In the genomic region with DNA sequence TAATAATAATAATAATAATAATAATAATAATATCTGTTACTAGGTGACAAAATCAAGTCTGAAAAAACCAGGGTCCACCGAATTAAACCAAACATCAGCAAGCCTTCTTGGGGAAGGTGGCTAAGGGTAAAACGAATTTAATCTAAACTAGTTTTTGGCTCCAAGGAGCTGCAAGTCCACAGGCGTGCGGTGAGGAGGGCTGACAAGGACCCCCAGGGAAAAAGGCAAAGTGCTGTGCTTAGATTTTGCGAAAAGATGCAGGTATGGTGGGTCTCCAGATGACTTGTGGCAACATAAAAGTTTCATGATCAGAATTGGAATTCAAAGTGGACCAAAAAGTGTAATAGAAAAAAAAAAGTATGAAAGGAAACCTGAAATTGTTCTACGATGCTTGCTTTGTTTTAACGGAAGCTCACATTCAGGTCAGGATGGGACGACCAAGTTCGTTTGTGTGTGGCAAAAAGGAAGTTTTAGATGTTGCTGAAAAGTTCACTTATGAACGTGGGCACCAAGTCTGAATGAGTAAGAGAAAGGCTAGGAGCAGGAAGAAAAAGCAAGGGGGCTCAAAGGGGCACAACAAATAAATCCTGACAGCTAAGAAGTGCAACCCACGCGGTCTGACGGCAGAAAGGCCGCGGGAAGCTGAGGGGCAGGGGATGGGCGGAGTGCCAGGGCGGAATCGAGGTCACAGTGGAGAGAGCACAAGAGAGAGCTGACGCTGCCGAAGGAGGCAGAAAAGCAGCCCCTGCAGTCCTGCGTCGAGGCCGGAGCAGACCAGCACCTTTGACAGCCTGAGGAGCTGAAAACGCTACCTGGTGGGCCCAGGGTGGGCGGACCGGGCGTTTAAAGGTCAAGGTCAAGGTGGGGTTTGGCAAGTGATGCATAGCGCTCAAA, we compare ENCODE assay signal across 1 cellular context.
A peak's percentile ranks its signal among the peaks of the same experiment; 100 is the strongest.
TF ChIP-seq lines count a peak whose summit lies in the region.

No MANE protein-coding gene starts in this region.

TF ChIP-seq in HepG2, 621 proteins besides CTCF, POLR2A, EP300 and RAD21 (continued from another document and continues in another):
- TF ChIP-seq CENPBD1 (CRISPR knock-in tag; IDR thresholded peaks at IDR 0.05; ENCODE audit: borderline replicate concordance, low read depth) (no peak), ZNF570 (CRISPR knock-in tag; IDR thresholded peaks at IDR 0.05; ENCODE audit: borderline replicate concordance) (no peak), GATAD2A (CRISPR knock-in tag; IDR thresholded peaks at IDR 0.05) (no peak), ZBTB43 (CRISPR knock-in tag; conservative IDR thresholded peaks at IDR 0.05) (no peak), KDM5A (IDR thresholded peaks at IDR 0.05; ENCODE audit: borderline replicate concordance, low read length) (no peak; the same call in 1 of the 2 replicates), ZBTB14 (CRISPR knock-in tag; IDR thresholded peaks at IDR 0.05) (no peak), TFE3 (CRISPR knock-in tag; IDR thresholded peaks at IDR 0.05) (no peak), IRF9 (CRISPR knock-in tag; IDR thresholded peaks at IDR 0.05; ENCODE audit: borderline replicate concordance) (no peak), ZNF276 (CRISPR knock-in tag; IDR thresholded peaks at IDR 0.05; ENCODE audit: low read depth) (no peak), ZNF136 (CRISPR knock-in tag; IDR thresholded peaks at IDR 0.05; ENCODE audit: low read depth) (no peak), ZNF720 (CRISPR knock-in tag; IDR thresholded peaks at IDR 0.05) (no peak), TFDP2 (CRISPR knock-in tag; IDR thresholded peaks at IDR 0.05) (peak; percentile 38; the same call in 1 of the 2 replicates), ZNF235 (CRISPR knock-in tag; IDR thresholded peaks at IDR 0.05; ENCODE audit: borderline replicate concordance) (0 out of 2 replicates have a peak, but pooled peaks have one; percentile 26), NFAT5 (CRISPR knock-in tag; IDR thresholded peaks at IDR 0.05) (no peak), FOXO1 (CRISPR knock-in tag; IDR thresholded peaks at IDR 0.05) (no peak)
- TF ChIP-seq, protein P1, sequence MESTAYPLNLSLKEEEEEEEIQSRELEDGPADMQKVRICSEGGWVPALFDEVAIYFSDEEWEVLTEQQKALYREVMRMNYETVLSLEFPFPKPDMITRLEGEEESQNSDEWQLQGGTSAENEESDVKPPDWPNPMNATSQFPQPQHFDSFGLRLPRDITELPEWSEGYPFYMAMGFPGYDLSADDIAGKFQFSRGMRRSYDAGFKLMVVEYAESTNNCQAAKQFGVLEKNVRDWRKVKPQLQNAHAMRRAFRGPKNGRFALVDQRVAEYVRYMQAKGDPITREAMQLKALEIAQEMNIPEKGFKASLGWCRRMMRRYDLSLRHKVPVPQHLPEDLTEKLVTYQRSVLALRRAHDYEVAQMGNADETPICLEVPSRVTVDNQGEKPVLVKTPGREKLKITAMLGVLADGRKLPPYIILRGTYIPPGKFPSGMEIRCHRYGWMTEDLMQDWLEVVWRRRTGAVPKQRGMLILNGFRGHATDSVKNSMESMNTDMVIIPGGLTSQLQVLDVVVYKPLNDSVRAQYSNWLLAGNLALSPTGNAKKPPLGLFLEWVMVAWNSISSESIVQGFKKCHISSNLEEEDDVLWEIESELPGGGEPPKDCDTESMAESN (CRISPR knock-in tag; conservative IDR thresholded peaks at IDR 0.05) = no peak
- TF ChIP-seq, protein P2, sequence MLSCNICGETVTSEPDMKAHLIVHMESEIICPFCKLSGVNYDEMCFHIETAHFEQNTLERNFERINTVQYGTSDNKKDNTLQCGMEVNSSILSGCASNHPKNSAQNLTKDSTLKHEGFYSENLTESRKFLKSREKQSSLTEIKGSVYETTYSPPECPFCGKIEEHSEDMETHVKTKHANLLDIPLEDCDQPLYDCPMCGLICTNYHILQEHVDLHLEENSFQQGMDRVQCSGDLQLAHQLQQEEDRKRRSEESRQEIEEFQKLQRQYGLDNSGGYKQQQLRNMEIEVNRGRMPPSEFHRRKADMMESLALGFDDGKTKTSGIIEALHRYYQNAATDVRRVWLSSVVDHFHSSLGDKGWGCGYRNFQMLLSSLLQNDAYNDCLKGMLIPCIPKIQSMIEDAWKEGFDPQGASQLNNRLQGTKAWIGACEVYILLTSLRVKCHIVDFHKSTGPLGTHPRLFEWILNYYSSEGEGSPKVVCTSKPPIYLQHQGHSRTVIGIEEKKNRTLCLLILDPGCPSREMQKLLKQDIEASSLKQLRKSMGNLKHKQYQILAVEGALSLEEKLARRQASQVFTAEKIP (CRISPR knock-in tag; IDR thresholded peaks at IDR 0.05; ENCODE audit: borderline replicate concordance) = no peak
- TF ChIP-seq, protein P3, sequence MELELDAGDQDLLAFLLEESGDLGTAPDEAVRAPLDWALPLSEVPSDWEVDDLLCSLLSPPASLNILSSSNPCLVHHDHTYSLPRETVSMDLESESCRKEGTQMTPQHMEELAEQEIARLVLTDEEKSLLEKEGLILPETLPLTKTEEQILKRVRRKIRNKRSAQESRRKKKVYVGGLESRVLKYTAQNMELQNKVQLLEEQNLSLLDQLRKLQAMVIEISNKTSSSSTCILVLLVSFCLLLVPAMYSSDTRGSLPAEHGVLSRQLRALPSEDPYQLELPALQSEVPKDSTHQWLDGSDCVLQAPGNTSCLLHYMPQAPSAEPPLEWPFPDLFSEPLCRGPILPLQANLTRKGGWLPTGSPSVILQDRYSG (CRISPR knock-in tag; IDR thresholded peaks at IDR 0.05) = no peak
- TF ChIP-seq, protein P4, sequence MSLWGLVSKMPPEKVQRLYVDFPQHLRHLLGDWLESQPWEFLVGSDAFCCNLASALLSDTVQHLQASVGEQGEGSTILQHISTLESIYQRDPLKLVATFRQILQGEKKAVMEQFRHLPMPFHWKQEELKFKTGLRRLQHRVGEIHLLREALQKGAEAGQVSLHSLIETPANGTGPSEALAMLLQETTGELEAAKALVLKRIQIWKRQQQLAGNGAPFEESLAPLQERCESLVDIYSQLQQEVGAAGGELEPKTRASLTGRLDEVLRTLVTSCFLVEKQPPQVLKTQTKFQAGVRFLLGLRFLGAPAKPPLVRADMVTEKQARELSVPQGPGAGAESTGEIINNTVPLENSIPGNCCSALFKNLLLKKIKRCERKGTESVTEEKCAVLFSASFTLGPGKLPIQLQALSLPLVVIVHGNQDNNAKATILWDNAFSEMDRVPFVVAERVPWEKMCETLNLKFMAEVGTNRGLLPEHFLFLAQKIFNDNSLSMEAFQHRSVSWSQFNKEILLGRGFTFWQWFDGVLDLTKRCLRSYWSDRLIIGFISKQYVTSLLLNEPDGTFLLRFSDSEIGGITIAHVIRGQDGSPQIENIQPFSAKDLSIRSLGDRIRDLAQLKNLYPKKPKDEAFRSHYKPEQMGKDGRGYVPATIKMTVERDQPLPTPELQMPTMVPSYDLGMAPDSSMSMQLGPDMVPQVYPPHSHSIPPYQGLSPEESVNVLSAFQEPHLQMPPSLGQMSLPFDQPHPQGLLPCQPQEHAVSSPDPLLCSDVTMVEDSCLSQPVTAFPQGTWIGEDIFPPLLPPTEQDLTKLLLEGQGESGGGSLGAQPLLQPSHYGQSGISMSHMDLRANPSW (CRISPR knock-in tag; IDR thresholded peaks at IDR 0.05; ENCODE audit: borderline replicate concordance) = no peak
